In genomic region chr5:63121471-63121870, GRCh38 we compare ENCODE assay signal across 29 cellular contexts.
"Had no signal": no experiment of that assay in that cellular context is flagged by ENCODE, and none has a peak within 500 bp of the region (broad histone marks: within the 10 kb centered on the region; RNA-seq: fewer than 3 reads in every experiment).

No MANE protein-coding gene starts in this region.

- H3K36me3 Mint-ChIP-seq: immature natural killer cell; naive thymus-derived CD4-positive, alpha-beta T cell; natural killer cell treated with Interleukin-12 subunit alpha and Interleukin-12 subunit beta and Interleukin-15 and Interleukin-18, amount 100 ng/mL, for 72 hours; stimulated activated naive B cell treated with anti-CD40 and anti-IgM and Interleukin-4, amounts not matched to agents 10 μg/mL and 1 μg/mL and 100 μg/mL, for 72 hours had no signal

- H3K36me3 ChIP-seq: left lung, lower lobe of right lung, pancreas, prostate gland, right atrium auricular region, right lobe of liver, stomach, thyroid gland, transverse colon, upper lobe of right lung had no signal

- H3K27ac Mint-ChIP-seq: immature natural killer cell; naive thymus-derived CD4-positive, alpha-beta T cell; natural killer cell treated with Interleukin-12 subunit alpha and Interleukin-12 subunit beta and Interleukin-15 and Interleukin-18, amount 100 ng/mL, for 72 hours had no signal

- H3K9me3 Mint-ChIP-seq: stimulated activated naive B cell treated with anti-CD40 and anti-IgM and Interleukin-4, amounts not matched to agents 10 μg/mL and 1 μg/mL and 100 μg/mL, for 72 hours had no signal

- ATAC-seq: left colon; left lung; lower lobe of right lung; naive thymus-derived CD4-positive, alpha-beta T cell; natural killer cell treated with Interleukin-12 subunit alpha and Interleukin-12 subunit beta and Interleukin-15 and Interleukin-18, amount 100 ng/mL, for 72 hours; pancreas; right lobe of liver; stimulated activated naive B cell treated with anti-CD40 and anti-IgM and Interleukin-4, amounts not matched to agents 10 μg/mL and 1 μg/mL and 100 μg/mL, for 72 hours; stimulated activated naive CD8-positive, alpha-beta T cell treated with anti-CD3 and anti-CD28 coated beads, Interleukin-15, Interleukin-2, amounts not matched to agents 100 U/mL and 50 U/mL, for 24 hours; upper lobe of right lung had no signal

- FAIRE-seq: islet of Langerhans, kidney, pancreas, urothelium cell line had no signal

- H3K27me3 Mint-ChIP-seq: naive thymus-derived CD4-positive, alpha-beta T cell; natural killer cell treated with Interleukin-12 subunit alpha and Interleukin-12 subunit beta and Interleukin-15 and Interleukin-18, amount 100 ng/mL, for 72 hours had no signal

- H3K4me3 ChIP-seq: left lung, lower lobe of right lung, pancreas, prostate gland, right atrium auricular region, right lobe of liver, skin epidermis, stomach, testis, thyroid gland, transverse colon, upper lobe of right lung had no signal

- H3K4me3 Mint-ChIP-seq: immature natural killer cell; naive thymus-derived CD4-positive, alpha-beta T cell; natural killer cell treated with Interleukin-12 subunit alpha and Interleukin-12 subunit beta and Interleukin-15 and Interleukin-18, amount 100 ng/mL, for 72 hours; stimulated activated naive B cell treated with anti-CD40 and anti-IgM and Interleukin-4, amounts not matched to agents 10 μg/mL and 1 μg/mL and 100 μg/mL, for 72 hours had no signal

- H3K9me3 ChIP-seq: left lung, lower lobe of right lung, pancreas, prostate gland, right atrium auricular region, right lobe of liver, stomach, testis, thyroid gland, transverse colon, upper lobe of right lung had no signal

- H3K4me1 ChIP-seq: left lung, lower lobe of right lung, pancreas, prostate gland, right atrium auricular region, right lobe of liver, stomach, testis, thyroid gland, transverse colon, upper lobe of right lung had no signal

- DNase-seq: hypothalamus; immature natural killer cell; kidney; left colon; left lung; lower lobe of right lung; mammary epithelial cell; mesenchymal stem cell; naive thymus-derived CD4-positive, alpha-beta T cell; pancreas; posterior cingulate gyrus; right lobe of liver; stimulated activated CD4-positive, alpha-beta T cell treated with anti-CD3 and anti-CD28 coated beads, Interleukin-12 subunit alpha, Interleukin-12 subunit beta, amount 100 ng/mL, for 4 hours; stimulated activated CD4-positive, alpha-beta T cell treated with anti-CD3 and anti-CD28 coated beads, Interleukin-15, amount 100 ng/mL, for 24 hours; stimulated activated CD4-positive, alpha-beta T cell treated with anti-CD3 and anti-CD28 coated beads, Interleukin-2, amount 100 ng/mL, for 24 hours; stimulated activated CD4-positive, alpha-beta T cell treated with anti-CD3 and anti-CD28 coated beads, Interleukin-4, amount 100 ng/mL, for 1 hour; stimulated activated naive B cell treated with anti-CD40 and anti-IgM and Interleukin-4, amounts not matched to agents 10 μg/mL and 1 μg/mL and 100 μg/mL, for 72 hours; stimulated activated naive CD8-positive, alpha-beta T cell treated with anti-CD3 and anti-CD28 coated beads, Interleukin-15, Interleukin-2, amounts not matched to agents 100 U/mL and 50 U/mL, for 24 hours; stomach; testis; thyroid gland; transverse colon; upper lobe of right lung had no signal

- H3K4me1 Mint-ChIP-seq: immature natural killer cell; naive thymus-derived CD4-positive, alpha-beta T cell; stimulated activated naive B cell treated with anti-CD40 and anti-IgM and Interleukin-4, amounts not matched to agents 10 μg/mL and 1 μg/mL and 100 μg/mL, for 72 hours had no signal

- H3K27ac ChIP-seq: left lung, lower lobe of right lung, pancreas, prostate gland, right atrium auricular region, right lobe of liver, skin epidermis, stomach, testis, thyroid gland, transverse colon, upper lobe of right lung had no signal

- H3K27me3 ChIP-seq: left lung, pancreas, right atrium auricular region, right lobe of liver, stomach, testis, thyroid gland, transverse colon, upper lobe of right lung had no signal
